ENCODE assay signal across 1 cellular context in genomic region chr5:168833936-168834335, GRCh38.
A peak's percentile ranks its signal among the peaks of the same experiment; 100 is the strongest.
TF ChIP-seq lines count a peak whose summit lies in the region.

No MANE protein-coding gene starts in this region.

TF ChIP-seq in WTC11, 78 proteins besides CTCF, POLR2A, EP300 and RAD21 (continued from another document):
- TF ChIP-seq, protein P1, sequence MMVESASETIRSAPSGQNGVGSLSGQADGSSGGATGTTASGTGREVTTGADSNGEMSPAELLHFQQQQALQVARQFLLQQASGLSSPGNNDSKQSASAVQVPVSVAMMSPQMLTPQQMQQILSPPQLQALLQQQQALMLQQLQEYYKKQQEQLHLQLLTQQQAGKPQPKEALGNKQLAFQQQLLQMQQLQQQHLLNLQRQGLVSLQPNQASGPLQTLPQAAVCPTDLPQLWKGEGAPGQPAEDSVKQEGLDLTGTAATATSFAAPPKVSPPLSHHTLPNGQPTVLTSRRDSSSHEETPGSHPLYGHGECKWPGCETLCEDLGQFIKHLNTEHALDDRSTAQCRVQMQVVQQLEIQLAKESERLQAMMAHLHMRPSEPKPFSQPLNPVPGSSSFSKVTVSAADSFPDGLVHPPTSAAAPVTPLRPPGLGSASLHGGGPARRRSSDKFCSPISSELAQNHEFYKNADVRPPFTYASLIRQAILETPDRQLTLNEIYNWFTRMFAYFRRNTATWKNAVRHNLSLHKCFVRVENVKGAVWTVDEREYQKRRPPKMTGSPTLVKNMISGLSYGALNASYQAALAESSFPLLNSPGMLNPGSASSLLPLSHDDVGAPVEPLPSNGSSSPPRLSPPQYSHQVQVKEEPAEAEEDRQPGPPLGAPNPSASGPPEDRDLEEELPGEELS (CRISPR knock-in tag; IDR thresholded peaks at IDR 0.05), result peak; percentile 25; the same call in 1 of the 2 replicates
- no peak for TF ChIP-seq JUN (CRISPR knock-in tag; IDR thresholded peaks at IDR 0.05)
- TF ChIP-seq MLX (CRISPR knock-in tag; IDR thresholded peaks at IDR 0.05), result no peak
